In the genomic region with DNA sequence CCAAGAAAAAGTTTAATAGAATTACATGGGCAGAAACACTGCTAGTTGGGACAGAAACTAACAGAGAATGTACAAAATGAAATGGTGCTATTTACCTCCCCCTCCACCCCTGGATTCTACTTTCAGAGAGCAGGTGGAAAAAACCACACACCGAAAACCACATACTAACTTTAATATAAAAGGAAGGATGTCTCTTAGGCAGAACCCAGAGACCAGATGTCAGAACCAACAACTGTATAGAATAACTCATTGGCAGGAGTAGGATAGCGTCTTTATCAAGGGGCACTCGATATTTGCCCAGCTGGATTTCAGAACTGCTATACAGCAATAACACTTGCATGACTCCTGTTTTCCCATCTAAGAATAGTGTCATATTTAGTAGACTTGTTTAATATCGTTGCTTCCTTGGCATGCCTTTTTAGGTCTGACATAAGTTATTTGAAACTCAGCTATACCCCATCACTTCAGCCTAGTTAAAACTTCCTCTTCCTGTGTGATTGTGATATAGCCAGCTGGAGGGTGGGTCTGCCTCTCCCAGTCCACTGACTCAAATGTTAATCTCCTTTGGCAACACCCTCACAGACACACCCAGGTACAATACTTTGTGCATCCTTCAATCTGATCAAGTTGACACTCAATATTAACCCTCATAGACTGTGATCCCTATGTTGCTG, we compare ENCODE assay signal across 27 cellular contexts. TPM values are rescaled to one million over a fixed set of nuclear protein-coding genes. Genes with fewer than 3 reads are reported as not detected.
"Had no signal": no experiment of that assay in that cellular context is flagged by ENCODE, and none has a peak within 500 bp of the region (broad histone marks: within the 10 kb centered on the region; RNA-seq: fewer than 3 reads in every experiment).

No MANE protein-coding gene starts in this region.

- H3K9ac ChIP-seq: neural progenitor cell had no signal

- ATAC-seq: activated T-helper 17 cell treated with anti-CD3 and anti-CD28 coated beads, Interleukin-2, amount 50 U/mL, for 72 hours; gastroesophageal sphincter; heart right ventricle; right cardiac atrium had no signal

- H3K36me3 Mint-ChIP-seq: neural progenitor cell had no signal

- H3K9me3 Mint-ChIP-seq: activated T-helper 17 cell treated with anti-CD3 and anti-CD28 coated beads, Interleukin-2, amount 50 U/mL, for 72 hours; central memory CD8-positive, alpha-beta T cell; neural progenitor cell had no signal

- H3K9me3 ChIP-seq: prostate gland, stomach, testis, upper lobe of left lung had no signal

- H3K27ac ChIP-seq: brain microvascular endothelial cell, coronary artery, gastroesophageal sphincter, heart right ventricle, left ventricle myocardium inferior, neural progenitor cell, prostate gland, skin epidermis, stomach, testis, upper lobe of left lung had no signal

- H3K4me3 Mint-ChIP-seq: activated T-helper 17 cell treated with anti-CD3 and anti-CD28 coated beads, Interleukin-2, amount 50 U/mL, for 72 hours; central memory CD8-positive, alpha-beta T cell; neural progenitor cell had no signal

- H3K4me1 ChIP-seq: gastroesophageal sphincter, heart right ventricle, left ventricle myocardium inferior, neural progenitor cell, prostate gland, stomach, testis had no signal

- H3K27me3 ChIP-seq: brain microvascular endothelial cell, neural progenitor cell, testis, upper lobe of left lung had no signal

- H3K27ac Mint-ChIP-seq: activated T-helper 17 cell treated with anti-CD3 and anti-CD28 coated beads, Interleukin-2, amount 50 U/mL, for 72 hours; neural progenitor cell had no signal

- H2AFZ ChIP-seq: neural progenitor cell had no signal

- DNase-seq: activated CD4-positive, alpha-beta T cell treated with anti-CD3 and anti-CD28 coated beads, Interleukin-2, amount 50 U/mL, for 4 hours; activated CD4-positive, CD25-positive, alpha-beta regulatory T cell treated with anti-CD3 and anti-CD28 coated beads, Interleukin-2, amount 50 U/mL, for 72 hours; activated naive CD4-positive, alpha-beta T cell; activated T-cell treated with anti-CD3 and anti-CD28 coated beads for 4 hours; aorta; brain microvascular endothelial cell; erythroblast; heart right ventricle; left ventricle myocardium inferior; right cardiac atrium; stimulated activated CD4-positive, alpha-beta T cell treated with anti-CD3 and anti-CD28 coated beads, Interleukin-15, amount 100 ng/mL, for 24 hours; stimulated activated CD4-positive, alpha-beta T cell treated with anti-CD3 and anti-CD28 coated beads, Interleukin-2, amount 100 ng/mL, for 48 hours; stomach; T1000; testis; upper lobe of left lung had no signal

- H3K4me1 Mint-ChIP-seq: activated T-helper 17 cell treated with anti-CD3 and anti-CD28 coated beads, Interleukin-2, amount 50 U/mL, for 72 hours; central memory CD8-positive, alpha-beta T cell; neural progenitor cell had no signal

- H3K4me3 ChIP-seq: coronary artery, gastroesophageal sphincter, heart right ventricle, left ventricle myocardium inferior, neural progenitor cell, prostate gland, skin epidermis, stomach, testis, upper lobe of left lung had no signal

- H3K36me3 ChIP-seq: brain microvascular endothelial cell, gastroesophageal sphincter, heart right ventricle, left ventricle myocardium inferior, neural progenitor cell, prostate gland, stomach, upper lobe of left lung had no signal

- H3K4me2 ChIP-seq: neural progenitor cell had no signal

RNA-seq across cellular contexts. Expression of a gene that starts 1.2 kb away (rescaled TPM):
- total RNA-seq: activated T-helper 17 cell treated with anti-CD3 and anti-CD28 coated beads, Interleukin-2, amount 50 U/mL, for 72 hours; aorta; gastroesophageal sphincter; heart right ventricle; kidney epithelial cell; left ventricle myocardium inferior; mononuclear cell; osteocyte; prostate gland; right cardiac atrium; stomach; T-helper 1 cell treated with Interleukin-12 subunit alpha and Interleukin-12 subunit beta and Interleukin-4 antibody, amounts not matched to agents 30 ng/mL and 1 ng/mL, for 36 hours; testis; upper lobe of left lung had no signal
- polyA plus RNA-seq: aorta, heart right ventricle, right cardiac atrium, stomach had no signal
